9 cellular contexts compared by ENCODE assay signal in genomic region chr11:131717616-131718015, GRCh38.
"Had no signal": no experiment of that assay in that cellular context is flagged by ENCODE, and none has a peak within 500 bp of the region (broad histone marks: within the 10 kb centered on the region; RNA-seq: fewer than 3 reads in every experiment).

No MANE protein-coding gene starts in this region.

- H3K9me3 ChIP-seq: HAP-1 had no signal

- H3K36me3 ChIP-seq: HAP-1 had no signal

- H3K4me1 ChIP-seq: HAP-1 had no signal

- H2AFZ ChIP-seq: GM23248, GM23338 had no signal

- H3K27ac Mint-ChIP-seq: GM23338, H9, HFFc6 had no signal

- H3K9ac ChIP-seq: GM23248 had no signal

- H3K27ac ChIP-seq: GM23248 had no signal

- H3K4me2 ChIP-seq: GM23338 had no signal

- H3K9me3 Mint-ChIP-seq: HFFc6 had no signal

- DNase-seq: GM23248, GOT3, H7, H9, HCEC 1CT, HFFc6 had no signal

- H3K4me3 Mint-ChIP-seq: GM23338, H9, HFFc6 had no signal

- H3K4me3 ChIP-seq: GM23248, GM23338, HAP-1 had no signal

- H3K4me1 Mint-ChIP-seq: GM23338, H9 had no signal

- ATAC-seq: GM23338, HCT116 had no signal
